8 cellular contexts compared by ENCODE assay signal in genomic region chr9:132912131-132912530, GRCh38. TPM values are rescaled to one million over a fixed set of nuclear protein-coding genes. Genes with fewer than 3 reads are reported as not detected.
"Had no signal": no experiment of that assay in that cellular context is flagged by ENCODE, and none has a peak within 500 bp of the region (broad histone marks: within the 10 kb centered on the region; RNA-seq: fewer than 3 reads in every experiment).

No MANE protein-coding gene starts in this region.

- H3K4me3 ChIP-seq: GM12878 had no signal

- ATAC-seq: GM12878 had no signal

- DNase-seq: GDM1, GF-D8 had no signal

- FAIRE-seq: G401.6, GM12878, GM12891, GM12892, GM18507, GM19239 had no signal

RNA-seq across cellular contexts. Expression of gene AK8, which starts 34.0 kb away (rescaled TPM):
- total RNA-seq: GM12878 had no signal
